Comparison of ENCODE assay signal across 8 cellular contexts in the genomic region with DNA sequence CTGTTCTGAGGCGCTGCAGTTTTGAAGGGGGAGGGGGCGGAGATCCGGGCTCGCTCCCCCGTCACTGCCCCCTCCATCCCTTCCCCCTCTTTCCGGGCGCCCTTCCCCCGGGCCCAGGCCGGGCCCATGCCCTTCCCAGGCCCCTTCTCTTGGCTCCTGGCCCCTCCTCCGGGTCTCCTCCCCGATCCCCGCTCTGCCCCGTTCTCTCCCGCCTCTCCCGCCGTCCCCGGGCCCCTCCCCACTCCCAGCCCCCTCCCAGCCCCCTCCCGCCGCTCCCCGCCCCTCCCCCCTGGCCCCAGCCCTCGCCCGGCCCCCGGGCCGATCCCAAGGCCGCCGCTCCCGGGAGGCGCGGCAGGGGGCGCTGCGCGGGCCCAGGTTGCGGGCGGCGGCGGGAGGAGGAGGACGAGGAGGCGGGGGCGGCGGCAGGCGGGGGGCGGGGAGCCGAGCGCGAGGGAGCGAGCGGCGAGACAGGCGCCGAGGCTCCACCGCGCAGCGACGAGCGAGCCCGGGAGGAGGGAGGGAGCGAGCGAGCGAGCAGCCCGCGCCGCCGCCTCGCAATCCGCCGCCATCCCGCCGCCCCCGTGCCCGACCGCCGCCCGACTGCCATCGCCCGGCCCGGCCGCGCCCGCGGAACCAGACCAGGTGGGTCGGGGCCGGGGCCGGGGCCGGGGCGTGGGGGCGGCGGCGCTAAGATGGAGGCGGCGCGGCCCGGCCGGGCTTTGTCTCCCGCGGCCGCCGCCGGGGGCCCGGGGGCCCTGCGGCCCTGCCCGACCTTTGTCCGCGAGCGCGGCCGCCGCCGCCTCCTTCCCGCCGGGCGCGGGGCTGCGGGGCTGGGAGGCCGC. TPM values are rescaled to one million over a fixed set of nuclear protein-coding genes. Genes with fewer than 3 reads are reported as not detected.
DNase-seq lines count a peak whose midpoint lies in the region; ATAC-seq and TF ChIP-seq lines count a peak whose summit lies in the region.

A gene (plus strand): TSS at position 465 of the 842 bp plus-strand sequence. CDS start 36,059 bp downstream, outside the sequence.

- peak within 1 kb of the TSS; percentile 77 for H2BK5ac ChIP-seq in mesendoderm (ENCODE audit: low read length)

- ATAC-seq in GM19025 (IDR thresholded peaks at IDR 0.05; ENCODE audit: low read depth, unreplicated experiment) (peak; percentile 44), HG03432 (IDR thresholded peaks at IDR 0.05; ENCODE audit: unreplicated experiment) (peak; percentile 60)
- peak; percentile 60 for ATAC-seq in activated CD8-positive, alpha-beta memory T cell treated with anti-CD3 and anti-CD28 coated beads, Interleukin-2, amount 10 ng/mL, durations not matched to agents 7 days and 5 days

- H3K9ac ChIP-seq in endodermal cell (ENCODE audit: extremely low read depth, low read length, poor library complexity, severe bottlenecking) (peak within 1 kb of the TSS; percentile 99), mesendoderm (ENCODE audit: low read length) (peak within 1 kb of the TSS; percentile 98)

- H2BK120ac ChIP-seq in mesendoderm (ENCODE audit: low read depth, low read length): peak within 1 kb of the TSS; percentile 98

- peak within 1 kb of the TSS; percentile 100 for H3K4ac ChIP-seq in mesendoderm (ENCODE audit: low read depth, low read length)

- DNase-seq in AG09309 (ENCODE audit: low read depth) (no peak), NCI-H82 treated with DMSO at 0.1 percent for 48 hours (lab: John Stamatoyannopoulos, UW; ENCODE audit: unreplicated experiment) (peak; percentile 89), endodermal cell (peak; percentile 97), mesendoderm (peak; percentile 95)
- DNase-seq in activated CD8-positive, alpha-beta memory T cell treated with anti-CD3 and anti-CD28 coated beads, Interleukin-2, amount 10 ng/mL, durations not matched to agents 7 days and 5 days: peak; percentile 89
- peak; percentile 71 for DNase-seq in stimulated activated CD8-positive, alpha-beta memory T cell treated with anti-CD3 and anti-CD28 coated beads, Interleukin-15, amount 100 ng/mL, for 1 hour (ENCODE audit: low read depth)

- peak within 1 kb of the TSS; percentile 89 for H3K23ac ChIP-seq in mesendoderm (ENCODE audit: low read length)

- no peak within 1 kb of the TSS for H4K5ac ChIP-seq in mesendoderm (ENCODE audit: low read length)

- peak within 1 kb of the TSS; percentile 99 for H4K8ac ChIP-seq in mesendoderm (ENCODE audit: low read depth, low read length)

- no peaks in the 10 kb centered on the region for H3K9me3 ChIP-seq in endodermal cell (ENCODE audit: control insufficient read depth, low read length)

- peak within 1 kb of the TSS; percentile 95 for H3K56ac ChIP-seq in mesendoderm (ENCODE audit: low read length)

- peaks cover 13% of the 10 kb centered on the region for H3K36me3 Mint-ChIP-seq in activated CD8-positive, alpha-beta memory T cell treated with anti-CD3 and anti-CD28 coated beads, Interleukin-2, amount 10 ng/mL, durations not matched to agents 7 days and 5 days
- H3K36me3 Mint-ChIP-seq in endodermal cell (ENCODE audit: low read depth): peaks cover 8% of the 10 kb centered on the region

- peaks cover 12% of the 10 kb centered on the region for H3K4me1 ChIP-seq in endodermal cell (ENCODE audit: control insufficient read depth, insufficient read depth, low read length)
- peaks cover 10% of the 10 kb centered on the region for H3K4me1 ChIP-seq in mesendoderm (ENCODE audit: control insufficient read depth, low read depth, low read length)

- H3K27ac Mint-ChIP-seq in activated CD8-positive, alpha-beta memory T cell treated with anti-CD3 and anti-CD28 coated beads, Interleukin-2, amount 10 ng/mL, durations not matched to agents 7 days and 5 days: peak within 1 kb of the TSS; percentile 91
- H3K27ac Mint-ChIP-seq in endodermal cell: peak within 1 kb of the TSS; percentile 97

- peak within 1 kb of the TSS; percentile 100 for H3K18ac ChIP-seq in mesendoderm (ENCODE audit: low read length)

- peak within 1 kb of the TSS; percentile 95 for H3K4me2 ChIP-seq in mesendoderm (ENCODE audit: low read length)

- peaks cover 44% of the 10 kb centered on the region for H3K79me2 ChIP-seq in mesendoderm (ENCODE audit: control insufficient read depth, insufficient read depth, low read length)

- H3K79me1 ChIP-seq in mesendoderm (ENCODE audit: low read length): no peaks in the 10 kb centered on the region

- peak within 1 kb of the TSS; percentile 90 for H2AK5ac ChIP-seq in mesendoderm (ENCODE audit: low read length)

- 0% methylated on average over 2 to 100 of the region's 114 CpGs for WGBS in endodermal cell (ENCODE audit: insufficient coverage in 1 of 2, insufficient read length in 1 of 2), 2 experiments
- no CpG with 5 or more reads among the region's 114 CpGs for WGBS in mesendoderm (ENCODE audit: extremely low coverage, insufficient coverage, low lambda C conversion rate)

- peaks cover 12% of the 10 kb centered on the region for H3K36me3 ChIP-seq in endodermal cell (ENCODE audit: control insufficient read depth, insufficient read depth, low read length)
- no peaks in the 10 kb centered on the region for H3K36me3 ChIP-seq in mesendoderm (ENCODE audit: control insufficient read depth, insufficient read depth, low read length)

- H2BK15ac ChIP-seq in mesendoderm (replicated peaks; ENCODE audit: low read depth): peak within 1 kb of the TSS; percentile 76

- H3K27ac ChIP-seq in endodermal cell (ENCODE audit: low read depth, low read length) (peak within 1 kb of the TSS; percentile 93), mesendoderm (ENCODE audit: low read depth, low read length) (peak within 1 kb of the TSS; percentile 95)

- peaks cover 43% of the 10 kb centered on the region for H3K4me1 Mint-ChIP-seq in activated CD8-positive, alpha-beta memory T cell treated with anti-CD3 and anti-CD28 coated beads, Interleukin-2, amount 10 ng/mL, durations not matched to agents 7 days and 5 days
- peaks cover 39% of the 10 kb centered on the region for H3K4me1 Mint-ChIP-seq in endodermal cell

- H3K4me3 ChIP-seq in AG09309 (ENCODE audit: control insufficient read depth, low read depth, low read length): peak within 1 kb of the TSS; percentile 68
- peak within 1 kb of the TSS; percentile 93 for H3K4me3 ChIP-seq in endodermal cell (ENCODE audit: low read length)
- H3K4me3 ChIP-seq in mesendoderm (ENCODE audit: low read length): peak within 1 kb of the TSS; percentile 93

- H3K4me3 Mint-ChIP-seq in activated CD8-positive, alpha-beta memory T cell treated with anti-CD3 and anti-CD28 coated beads, Interleukin-2, amount 10 ng/mL, durations not matched to agents 7 days and 5 days: peak within 1 kb of the TSS; percentile 83
- peak within 1 kb of the TSS; percentile 96 for H3K4me3 Mint-ChIP-seq in endodermal cell

- no peaks in the 10 kb centered on the region for H3K27me3 ChIP-seq in endodermal cell (ENCODE audit: control insufficient read depth, insufficient read depth, low read length, poor library complexity, severe bottlenecking)
- no peaks in the 10 kb centered on the region for H3K27me3 ChIP-seq in mesendoderm (ENCODE audit: insufficient read depth, low read length, poor library complexity)

- H3K9me3 Mint-ChIP-seq in activated CD8-positive, alpha-beta memory T cell treated with anti-CD3 and anti-CD28 coated beads, Interleukin-2, amount 10 ng/mL, durations not matched to agents 7 days and 5 days (ENCODE audit: low read depth): no peaks in the 10 kb centered on the region
- H3K9me3 Mint-ChIP-seq in endodermal cell: no peaks in the 10 kb centered on the region

- TF ChIP-seq CTCF in AG09309 (IDR thresholded peaks at IDR 0.05; ENCODE audit: control insufficient read depth, insufficient read depth, low read depth, low read length, missing control alignments): peak; percentile 38
- peak; percentile 71 for TF ChIP-seq CTCF in endodermal cell (conservative IDR thresholded peaks at IDR 0.05)

- no peaks in the 10 kb centered on the region for H3K27me3 Mint-ChIP-seq in activated CD8-positive, alpha-beta memory T cell treated with anti-CD3 and anti-CD28 coated beads, Interleukin-2, amount 10 ng/mL, durations not matched to agents 7 days and 5 days
- H3K27me3 Mint-ChIP-seq in endodermal cell (ENCODE audit: insufficient read depth): no peaks in the 10 kb centered on the region

- CTCF ChIA-PET in activated CD8-positive, alpha-beta memory T cell treated with anti-CD3 and anti-CD28 coated beads, Interleukin-2, amount 10 ng/mL, durations not matched to agents 7 days and 5 days (lab: Charles Lee): interaction anchor here (1.8 kb wide), 1 partner anchor 11 kb away, joined by 7 read pairs; no protein-coding TSS in a partner anchor

RNA-seq across cellular contexts. Expression of the gene that starts here (rescaled TPM):
- total RNA-seq in activated CD8-positive, alpha-beta memory T cell treated with anti-CD3 and anti-CD28 coated beads, Interleukin-2, amount 10 ng/mL, durations not matched to agents 7 days and 5 days: 100 to 1,000 TPM; 242 to 293 TPM
- total RNA-seq in endodermal cell: 100 to 1,000 TPM; 309 to 334 TPM
- polyA plus RNA-seq in endodermal cell (2013, experiment 1 of 2): 182 TPM
- polyA plus RNA-seq in endodermal cell (2013, experiment 2 of 2): 205 TPM
- 62.7 TPM for polyA plus RNA-seq in mesendoderm (2013, experiment 1 of 2)
- polyA plus RNA-seq in mesendoderm (2013, experiment 2 of 2): 70.0 TPM
